In the genomic region with DNA sequence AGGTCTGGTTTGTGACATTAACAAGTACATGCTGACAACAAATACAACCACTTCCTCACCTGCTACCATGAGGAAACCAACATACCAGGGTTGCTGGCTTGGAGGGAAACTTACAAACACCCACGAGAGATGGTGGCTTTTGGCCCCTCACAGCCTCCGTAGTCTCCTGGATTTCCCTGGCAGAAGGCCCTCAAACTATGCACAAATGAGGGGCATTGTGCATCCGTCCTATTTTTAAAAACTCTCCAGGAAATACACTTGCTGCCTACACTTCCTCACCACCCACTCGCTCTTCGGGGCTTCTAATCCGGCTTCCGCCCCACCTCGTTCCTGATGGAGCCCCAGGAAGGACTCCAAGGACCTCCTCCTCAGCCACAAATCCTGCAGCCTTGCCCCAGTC, we compare ENCODE assay signal across 14 cellular contexts.
A peak's percentile ranks its signal among the peaks of the same experiment; 100 is the strongest.
DNase-seq lines count a peak whose midpoint lies in the region; ATAC-seq, FAIRE-seq and TF ChIP-seq lines count a peak whose summit lies in the region.
"Had no signal": no experiment of that assay in that cellular context is flagged by ENCODE, and none has a peak within 500 bp of the region (broad histone marks: within the 10 kb centered on the region; RNA-seq: fewer than 3 reads in every experiment).

No MANE protein-coding gene starts in this region.

- peaks cover 56 to 58% of the 10 kb centered on the region in 2 donors for H3K4me1 Mint-ChIP-seq in immature natural killer cell

- TF ChIP-seq POLR2A in right lobe of liver (IDR thresholded peaks at IDR 0.05): no peak
- no peak for TF ChIP-seq POLR2A in HepG2 (IDR thresholded peaks at IDR 0.05; ENCODE audit: insufficient read depth in 1 of 2, low read depth in 2 of 2, low read length in 2 of 2)
- TF ChIP-seq POLR2A in testis (IDR thresholded peaks at IDR 0.05): no peak

- H3K4me3 Mint-ChIP-seq in immature natural killer cell: peak overlapping the region; percentile 79 to 90 (median 85)
- H3K4me3 Mint-ChIP-seq: WTC11 had no signal

- TF ChIP-seq CTCF in right lobe of liver (IDR thresholded peaks at IDR 0.05) (no peak), HepG2 (CRISPR knock-in tag; IDR thresholded peaks at IDR 0.05) (no peak), testis (IDR thresholded peaks at IDR 0.05) (no peak)

- H3K36me3 Mint-ChIP-seq in immature natural killer cell: no peaks in the 10 kb centered on the region
- H3K36me3 Mint-ChIP-seq: WTC11 had no signal

- TF ChIP-seq EP300 in HepG2 (IDR thresholded peaks at IDR 0.05; ENCODE audit: low read depth in 2 of 2, low read length in 2 of 2) (no peak), HepG2 (CRISPR knock-in tag; IDR thresholded peaks at IDR 0.05; ENCODE audit: borderline replicate concordance) (no peak)

- no peaks in the 10 kb centered on the region for H3K36me3 ChIP-seq in right lobe of liver
- no peaks in the 10 kb centered on the region for H3K36me3 ChIP-seq in HepG2 (replicated peaks in 1 of 2; ENCODE audit: control insufficient read depth in 1 of 2, insufficient read depth in 2 of 2, low read length in 2 of 2)
- no peaks in the 10 kb centered on the region for H3K36me3 ChIP-seq in testis (ENCODE audit: low read depth, missing control alignments)
- H3K36me3 ChIP-seq: ascending aorta, upper lobe of left lung had no signal

- ATAC-seq in right lobe of liver: peak; percentile 16 to 61 (median 26)
- ATAC-seq in HepG2: no peak
- ATAC-seq in HG03025 (IDR thresholded peaks at IDR 0.05; ENCODE audit: low FRiP score, unreplicated experiment): no peak
- ATAC-seq: WTC11 had no signal

- H4K20me1 ChIP-seq in HepG2 (ENCODE audit: insufficient read depth, low read length): no peaks in the 10 kb centered on the region

- CTCF ChIA-PET in HepG2 (lab: Yijun Ruan, JAX; ENCODE audit: low intra/inter-chr PET ratio, low total read pairs): no interaction called here

- peaks cover 1 to 11% (median 7%) of the 10 kb centered on the region in 3 donors for H3K27me3 Mint-ChIP-seq in immature natural killer cell (ENCODE audit: low read depth in 3 of 3)

- H3K9me3 ChIP-seq in right lobe of liver: no peaks in the 10 kb centered on the region
- H3K9me3 ChIP-seq in HepG2 (ENCODE audit: low read length): no peaks in the 10 kb centered on the region
- H3K9me3 ChIP-seq in testis: no peaks in the 10 kb centered on the region
- H3K9me3 ChIP-seq: ascending aorta, upper lobe of left lung had no signal

- H3K27me3 ChIP-seq in right lobe of liver (no peaks in the 10 kb centered on the region), HepG2 (ENCODE audit: control insufficient read depth in 1 of 2, insufficient read depth in 2 of 2, low read length in 2 of 2) (peaks cover 1 to 24% of the 10 kb centered on the region in 2 experiments; a peak in 4 of 5 replicates), testis (no peaks in the 10 kb centered on the region)
- H3K27me3 ChIP-seq: ascending aorta, upper lobe of left lung had no signal

- WGBS in right lobe of liver (ENCODE audit: insufficient coverage, low coverage, low lambda C conversion rate, missing lambda C conversion rate): 18% methylated on average over 7 of the region's 8 CpGs
- WGBS in HepG2 (ENCODE audit: low lambda C conversion rate): 13% methylated on average over 8 of the region's 8 CpGs
- 33 to 46% methylated on average over 8 of the region's 8 CpGs for WGBS in testis, 2 donors

- intact Hi-C loops in right lobe of liver (cut with DNase I): no loop called here
- intact Hi-C loops in HepG2 (cut with micrococcal nuclease; ENCODE audit: unreplicated experiment): no loop called here
- intact Hi-C loops in testis (cut with DNase I; ENCODE audit: low total_unique reads): no loop called here

- H3K4me1 ChIP-seq in right lobe of liver (no peaks in the 10 kb centered on the region), HepG2 (ENCODE audit: insufficient read depth, low read length) (no peaks in the 10 kb centered on the region), testis (no peaks in the 10 kb centered on the region)
- H3K4me1 ChIP-seq: ascending aorta had no signal

- no peaks in the 10 kb centered on the region for H3K79me2 ChIP-seq in HepG2 (ENCODE audit: insufficient read depth, low read length)

- no peak overlapping the region for H2AFZ ChIP-seq in HepG2 (ENCODE audit: low read length)

- BruUV-seq in HepG2 (replicated peaks; lab: Mats Ljungman, UMichigan): no TSS peak

- DNase-seq in right lobe of liver (no peak), HepG2 (ENCODE audit: low spot score) (no peak), activated T-helper 1 cell treated with Interleukin-2 at 50 U/mL for 16 hours (ENCODE audit: low read depth) (peak; percentile 19), immature natural killer cell (peak; percentile 54 to 59 (median 56)), testis (peak; percentile 48), kidney tubule cell (ENCODE audit: low spot score) (no peak), NCI-H446 (lab: John Stamatoyannopoulos, UW) (no peak)
- DNase-seq: MV-4-11, NCI-H524, upper lobe of left lung had no signal

- TF ChIP-seq RAD21 in HepG2 (CRISPR knock-in tag; IDR thresholded peaks at IDR 0.05): no peak

- H3K27ac ChIP-seq in right lobe of liver (no peak overlapping the region), HepG2 (ENCODE audit: extremely low read length, insufficient read depth, low read length) (no peak overlapping the region), testis (no peak overlapping the region)
- H3K27ac ChIP-seq: ascending aorta, HL-60 had no signal

- no peak for FAIRE-seq in HepG2 (lab: Jason Lieb, UNC)

- H3K9me3 Mint-ChIP-seq in immature natural killer cell: peaks cover 0 to 3% (median 0%) of the 10 kb centered on the region in 6 donors
- H3K9me3 Mint-ChIP-seq: WTC11 had no signal

- POLR2A ChIA-PET in HepG2 (lab: Yijun Ruan, JAX): no interaction called here

- H3K4me3 ChIP-seq in right lobe of liver: no peak overlapping the region
- H3K4me3 ChIP-seq in HepG2 (replicated peaks in 1 of 3; ENCODE audit: insufficient read depth in 1 of 3, low read depth in 2 of 3, low read length in 3 of 3): no peak overlapping the region
- peak overlapping the region in 1 of 2 donors; percentile 36 for H3K4me3 ChIP-seq in testis
- H3K4me3 ChIP-seq: ascending aorta had no signal

- no peak overlapping the region for H3K4me2 ChIP-seq in HepG2 (ENCODE audit: low read depth, low read length)

- in situ Hi-C loops in HepG2 (cut with HindIII; ENCODE audit: extremely low pct_ligation_motif_present, low pct_unique_long_range_greater_than_20kb): no loop called here

- H3K9ac ChIP-seq in HepG2 (ENCODE audit: insufficient read depth, low read depth, low read length): no peak overlapping the region

- H3K27ac Mint-ChIP-seq in immature natural killer cell: peak overlapping the region; percentile 83 to 97 (median 92)
- H3K27ac Mint-ChIP-seq: WTC11 had no signal

TF ChIP-seq in HepG2, 621 proteins besides CTCF, POLR2A, EP300 and RAD21:
- TF ChIP-seq HDAC2 (CRISPR knock-in tag; IDR thresholded peaks at IDR 0.05) (no peak), ZNF451 (CRISPR knock-in tag; IDR thresholded peaks at IDR 0.05) (no peak)

Comparison
In these comparisons a context has a peak if more than half of its experiments do, and no peak if none do; other contexts are left out.
1. ATAC-seq: peak in right lobe of liver (4 of 4); none in HepG2 (single experiment) and HG03025 (single experiment).
2. DNase-seq: peak in activated T-helper 1 cell treated with Interleukin-2 at 50 U/mL for 16 hours (single experiment), immature natural killer cell (3 of 3) and testis (single experiment); none in right lobe of liver (0 of 3), HepG2 (single experiment), kidney tubule cell (single experiment) and NCI-H446 (0 of 2).